ENCODE assay signal across 9 cellular contexts in the genomic region with DNA sequence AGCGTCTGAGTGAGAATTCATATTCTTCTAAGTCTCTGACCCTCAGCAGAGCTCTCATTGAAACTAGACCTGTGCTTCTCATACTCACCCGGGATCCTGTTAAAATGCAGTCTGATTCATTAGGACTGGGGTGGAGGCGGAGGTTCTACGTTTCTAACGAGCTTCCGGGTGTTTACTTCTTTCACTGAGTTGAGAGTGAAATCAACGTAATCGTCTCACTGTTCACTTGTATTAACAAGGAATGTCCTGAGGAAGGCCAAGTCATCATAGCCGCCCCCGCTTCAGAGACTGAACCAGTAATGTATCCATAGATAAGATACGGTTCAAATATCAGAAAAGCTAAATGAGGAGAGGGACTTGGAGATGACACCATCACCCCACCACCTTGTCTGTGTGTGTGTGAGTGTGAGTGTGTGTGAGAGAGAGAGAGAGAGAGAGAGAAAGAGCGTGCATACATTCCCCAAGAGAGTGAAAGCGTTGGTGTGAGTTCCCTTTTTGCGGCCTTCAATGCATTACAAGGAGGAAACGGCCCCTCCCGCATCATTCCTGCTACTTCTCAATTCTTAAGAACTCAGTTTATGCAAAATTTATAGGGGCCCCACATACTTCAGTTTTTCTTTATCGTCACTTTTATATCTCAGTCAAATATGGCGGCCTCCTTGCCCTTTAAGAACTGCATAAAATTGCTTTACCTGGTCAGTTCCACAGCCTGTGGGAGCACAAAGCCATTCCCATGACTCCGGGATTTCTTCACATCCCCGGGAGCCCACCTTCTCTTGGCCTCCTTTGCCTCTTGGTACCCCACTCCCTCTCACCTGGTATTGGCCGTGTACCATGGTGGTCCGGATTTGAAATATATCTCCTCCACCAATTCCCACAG. TPM values are rescaled to one million over a fixed set of nuclear protein-coding genes. Genes with fewer than 3 reads are reported as not detected.
DNase-seq lines count a peak whose midpoint lies in the region; ATAC-seq and TF ChIP-seq lines count a peak whose summit lies in the region.
"Had no signal": no experiment of that assay in that cellular context is flagged by ENCODE, and none has a peak within 500 bp of the region (broad histone marks: within the 10 kb centered on the region; RNA-seq: fewer than 3 reads in every experiment).

No MANE protein-coding gene starts in this region.

- ATAC-seq in HG03565 (IDR thresholded peaks at IDR 0.05; ENCODE audit: unreplicated experiment) = peak; percentile 78

- H3K27me3 ChIP-seq in mononuclear cell (ENCODE audit: insufficient read depth, low read length) (no peaks in the 10 kb centered on the region), dorsolateral prefrontal cortex (no peaks in the 10 kb centered on the region)

- peaks cover 28% of the 10 kb centered on the region for H3K4me1 ChIP-seq in mononuclear cell (ENCODE audit: insufficient read depth, low read length)

- intact Hi-C loops in dorsolateral prefrontal cortex (cut with DNase I) = no loop called here

- DNase-seq in AML-193 (lab: John Stamatoyannopoulos, UW) = peak; percentile 87 to 90
- peak; percentile 42 for DNase-seq in GM20000 (ENCODE audit: low spot score)
- peak; percentile 22 for DNase-seq in activated CD8-positive, alpha-beta memory T cell treated with anti-CD3 and anti-CD28 coated beads, Interleukin-2, amount 50 U/mL, for 4 hours
- no peak for DNase-seq in NCI-H2029 treated with DMSO at 0.1 percent for 48 hours (lab: John Stamatoyannopoulos, UW)
- DNase-seq in dorsolateral prefrontal cortex = no peak
- DNase-seq in COLO829 (ENCODE audit: low spot score) = no peak

- H3K27ac ChIP-seq in dorsolateral prefrontal cortex = peak overlapping the region in 4 of 59 donors; percentile 6 to 33 (median 21)

- H3K9me3 ChIP-seq in mononuclear cell (ENCODE audit: low read depth, low read length) = no peaks in the 10 kb centered on the region

- TF ChIP-seq CTCF in GM20000 (IDR thresholded peaks at IDR 0.05; ENCODE audit: extremely low read depth, missing control alignments) (no peak), dorsolateral prefrontal cortex (IDR thresholded peaks at IDR 0.05 in 54 of 56, conservative IDR thresholded peaks at IDR 0.05 in 2 of 56; ENCODE audit: low read depth in 1 of 56, partially characterized antibody in 56 of 56) (no peak)

- H3K4me3 ChIP-seq in mononuclear cell (ENCODE audit: low read length) (peak overlapping the region; percentile 30), dorsolateral prefrontal cortex (peak overlapping the region in 10 of 59 donors; percentile 3 to 31 (median 20))

RNA-seq across cellular contexts. Expression of a gene that starts 19.8 kb away (rescaled TPM):
- total RNA-seq in mononuclear cell (3.9 TPM), dorsolateral prefrontal cortex (1 to 10 TPM in 91 of 120 experiments, under 1 TPM in 26, not detected in 3; 0.11 to 5.5 (median 1.6) TPM)
- total RNA-seq: T-helper 2 cell treated with Interferon-gamma antibody and Interleukin-4, amounts not matched to agents 100 ng/mL and 5 ng/mL, for 36 hours had no signal

RNA-seq across cellular contexts. Expression of a gene that starts 32.4 kb away (rescaled TPM):
- total RNA-seq in mononuclear cell = 21.9 TPM
- total RNA-seq in dorsolateral prefrontal cortex = 10 to 100 TPM; 31.3 to 78.1 (median 59.0) TPM

Comparison
In these comparisons a context has a peak if more than half of its experiments do, and no peak if none do; other contexts are left out.
1. DNase-seq: peak in AML-193 (2 of 2), GM20000 (single experiment) and activated CD8-positive, alpha-beta memory T cell treated with anti-CD3 and anti-CD28 coated beads, Interleukin-2, amount 50 U/mL, for 4 hours (single experiment); none in NCI-H2029 treated with DMSO at 0.1 percent for 48 hours (single experiment), dorsolateral prefrontal cortex (0 of 10) and COLO829 (single experiment).